Comparison of ENCODE assay signal across 8 cellular contexts in genomic region chr21:16588433-16588860, GRCh38.
A peak's percentile ranks its signal among the peaks of the same experiment; 100 is the strongest.
DNase-seq lines count a peak whose midpoint lies in the region; ATAC-seq and TF ChIP-seq lines count a peak whose summit lies in the region.

No MANE protein-coding gene starts in this region.

- intact Hi-C loops in left colon (cut with DNase I, micrococcal nuclease): no loop called here

- H3K36me3 ChIP-seq in thymus (ENCODE audit: control insufficient read depth, insufficient read depth): no peaks in the 10 kb centered on the region

- no peaks in the 10 kb centered on the region for H3K4me1 ChIP-seq in thymus (ENCODE audit: control insufficient read depth, insufficient read depth, low read length)

- TF ChIP-seq CTCF in C4-2B (conservative IDR thresholded peaks at IDR 0.05): no peak

- peak overlapping the region; percentile 12 for H3K4me3 ChIP-seq in thymus (ENCODE audit: low read length)

- no peaks in the 10 kb centered on the region for H3K9me3 ChIP-seq in thymus (ENCODE audit: control insufficient read depth)

- 82% methylated on average over 18 of the region's 18 CpGs for WGBS in thymus

- peak overlapping the region; percentile 54 for H3K27ac ChIP-seq in C4-2B
- peak overlapping the region; percentile 33 for H3K27ac ChIP-seq in thymus (ENCODE audit: low read depth)

- H3K27me3 ChIP-seq in thymus (ENCODE audit: control insufficient read depth, insufficient read depth): no peaks in the 10 kb centered on the region

- peak; percentile 86 for DNase-seq in NCI-H226
- DNase-seq in dermis blood vessel endothelial cell: peak; percentile 75
- peak; percentile 20 to 34 for DNase-seq in left colon

- ATAC-seq in left colon (peak; percentile 48), HG02981 (IDR thresholded peaks at IDR 0.05; ENCODE audit: unreplicated experiment) (no peak), GM21381 (IDR thresholded peaks at IDR 0.05; ENCODE audit: unreplicated experiment) (no peak), GM21619 (IDR thresholded peaks at IDR 0.05; ENCODE audit: unreplicated experiment) (no peak)

Comparison
In these comparisons a context has a peak if more than half of its experiments do, and no peak if none do; other contexts are left out.
1. DNase-seq: peak in every context shown above with its lines; median percentile 86 in NCI-H226; 75 in dermis blood vessel endothelial cell; 27 in left colon.